ENCODE assay signal across 20 cellular contexts in genomic region chr10:47360419-47361040, GRCh38. TPM values are rescaled to one million over a fixed set of nuclear protein-coding genes. Genes with fewer than 3 reads are reported as not detected.
DNase-seq lines count a peak whose midpoint lies in the region; ATAC-seq lines count a peak whose summit lies in the region.
"Had no signal": no experiment of that assay in that cellular context is flagged by ENCODE, and none has a peak within 500 bp of the region (broad histone marks: within the 10 kb centered on the region; RNA-seq: fewer than 3 reads in every experiment).

No MANE protein-coding gene starts in this region.

- no peaks in the 10 kb centered on the region for H3K9me3 ChIP-seq in naive thymus-derived CD4-positive, alpha-beta T cell (ENCODE audit: control insufficient read depth in 2 of 3, low read length in 3 of 3)
- H3K9me3 ChIP-seq: esophagus muscularis mucosa, testis had no signal

- H3K9me3 Mint-ChIP-seq in naive thymus-derived CD4-positive, alpha-beta T cell: peaks cover 0 to 1% (median 0%) of the 10 kb centered on the region in 11 donors
- H3K9me3 Mint-ChIP-seq: CD8-positive, alpha-beta T cell; IgD-negative memory B cell; neural progenitor cell had no signal

- intact Hi-C loops in posterior vena cava (cut with DNase I): no loop called here
- intact Hi-C loops in naive thymus-derived CD4-positive, alpha-beta T cell (cut with micrococcal nuclease): no loop called here

- DNase-seq in D341Med (ENCODE audit: low spot score) (peak; percentile 60), posterior vena cava (ENCODE audit: low spot score) (peak; percentile 60), foreskin melanocyte (no peak), DMS79 treated with DMSO at 0.1 percent for 48 hours (lab: John Stamatoyannopoulos, UW) (no peak)
- peak; percentile 19 for DNase-seq in Jurkat, Clone E6-1 (ENCODE audit: low read depth, low spot score)
- no peak for DNase-seq in naive thymus-derived CD4-positive, alpha-beta T cell
- DNase-seq: activated naive CD4-positive, alpha-beta T cell treated with Interleukin-2 at 50 U/mL for 16 hours; CD8-positive, alpha-beta T cell; cerebellar nuclear complex; effector CD4-positive, alpha-beta T cell; NCI-H1930; NK-92 treated with Interleukin-12 subunit alpha and Interleukin-12 subunit beta, amount 100 ng/mL, for 24 hours had no signal

- peak; percentile 65 for ATAC-seq in esophagus mucosa
- ATAC-seq in naive thymus-derived CD4-positive, alpha-beta T cell: no peak
- ATAC-seq: CD8-positive, alpha-beta T cell had no signal

- H3K27ac ChIP-seq in naive thymus-derived CD4-positive, alpha-beta T cell (ENCODE audit: low read depth, low read length): no peak overlapping the region
- H3K27ac ChIP-seq: esophagus muscularis mucosa, neural progenitor cell, testis had no signal

- no peaks in the 10 kb centered on the region for H3K27me3 ChIP-seq in naive thymus-derived CD4-positive, alpha-beta T cell (ENCODE audit: control insufficient read depth in 2 of 2, insufficient read depth in 2 of 2, low read length in 2 of 2)
- H3K27me3 ChIP-seq: esophagus muscularis mucosa, neural progenitor cell, testis had no signal

- H3K4me1 ChIP-seq in naive thymus-derived CD4-positive, alpha-beta T cell (ENCODE audit: control insufficient read depth in 2 of 2, insufficient read depth in 2 of 2, low read length in 2 of 2): no peaks in the 10 kb centered on the region
- H3K4me1 ChIP-seq: esophagus muscularis mucosa, neural progenitor cell, testis had no signal

- peaks cover 0 to 2% (median 0%) of the 10 kb centered on the region in 5 donors for H3K27me3 Mint-ChIP-seq in naive thymus-derived CD4-positive, alpha-beta T cell

- H3K36me3 Mint-ChIP-seq in naive thymus-derived CD4-positive, alpha-beta T cell: no peaks in the 10 kb centered on the region
- H3K36me3 Mint-ChIP-seq: CD8-positive, alpha-beta T cell; IgD-negative memory B cell; neural progenitor cell had no signal

- POLR2A ChIA-PET in naive thymus-derived CD4-positive, alpha-beta T cell (lab: Charles Lee): no interaction called here

- H3K4me3 Mint-ChIP-seq in naive thymus-derived CD4-positive, alpha-beta T cell: no peak overlapping the region
- H3K4me3 Mint-ChIP-seq: CD8-positive, alpha-beta T cell; IgD-negative memory B cell; neural progenitor cell had no signal

- no peaks in the 10 kb centered on the region for H3K4me1 Mint-ChIP-seq in naive thymus-derived CD4-positive, alpha-beta T cell
- H3K4me1 Mint-ChIP-seq: IgD-negative memory B cell, neural progenitor cell had no signal

- no peak overlapping the region for H3K27ac Mint-ChIP-seq in naive thymus-derived CD4-positive, alpha-beta T cell
- H3K27ac Mint-ChIP-seq: CD8-positive, alpha-beta T cell; IgD-negative memory B cell; neural progenitor cell had no signal

- H3K4me3 ChIP-seq in Jurkat, Clone E6-1 (ENCODE audit: low read length): no peak overlapping the region
- H3K4me3 ChIP-seq in naive thymus-derived CD4-positive, alpha-beta T cell (ENCODE audit: low read length): no peak overlapping the region
- H3K4me3 ChIP-seq: esophagus muscularis mucosa, neural progenitor cell, testis had no signal

- no peaks in the 10 kb centered on the region for H3K36me3 ChIP-seq in naive thymus-derived CD4-positive, alpha-beta T cell (ENCODE audit: control insufficient read depth in 2 of 3, insufficient read depth in 3 of 3, low read length in 3 of 3)
- H3K36me3 ChIP-seq: esophagus muscularis mucosa, neural progenitor cell had no signal

- CTCF ChIA-PET in naive thymus-derived CD4-positive, alpha-beta T cell (lab: Charles Lee): no interaction called here

RNA-seq across cellular contexts. Expression of gene RBP3, which starts 12.4 kb away (rescaled TPM):
- polyA plus RNA-seq in Jurkat, Clone E6-1 (2012; ENCODE audit: insufficient read depth, insufficient read length): not detected
- not detected for total RNA-seq in esophagus mucosa
- not detected for total RNA-seq in posterior vena cava
- total RNA-seq in naive thymus-derived CD4-positive, alpha-beta T cell: not detected
- polyA plus RNA-seq in naive thymus-derived CD4-positive, alpha-beta T cell: not detected
- total RNA-seq: CD8-positive, alpha-beta T cell; H4; left colon; T-helper 2 cell treated with Interferon-gamma antibody and Interleukin-4, amounts not matched to agents 100 ng/mL and 5 ng/mL, for 36 hours had no signal
- polyA plus RNA-seq: IgD-negative memory B cell had no signal

RNA-seq across cellular contexts. Expression of gene ZNF488, which starts 23.6 kb away (rescaled TPM):
- polyA plus RNA-seq in Jurkat, Clone E6-1 (2012; ENCODE audit: insufficient read depth, insufficient read length): 1.7 TPM
- total RNA-seq in esophagus mucosa (0.60 TPM), posterior vena cava (not detected)
- not detected for total RNA-seq in naive thymus-derived CD4-positive, alpha-beta T cell
- under 1 TPM in 1 of 2 donors, not detected in 1; 0.12 TPM for polyA plus RNA-seq in naive thymus-derived CD4-positive, alpha-beta T cell
- total RNA-seq: CD8-positive, alpha-beta T cell had no signal
- polyA plus RNA-seq: IgD-negative memory B cell had no signal

RNA-seq across cellular contexts. Expression of gene GDF2, which starts 38.3 kb away (rescaled TPM):
- polyA plus RNA-seq in Jurkat, Clone E6-1 (2012; ENCODE audit: insufficient read depth, insufficient read length): not detected
- total RNA-seq in esophagus mucosa: not detected
- total RNA-seq in posterior vena cava: not detected
- total RNA-seq in naive thymus-derived CD4-positive, alpha-beta T cell: not detected
- polyA plus RNA-seq in naive thymus-derived CD4-positive, alpha-beta T cell: not detected
- total RNA-seq: CD8-positive, alpha-beta T cell; esophagus muscularis mucosa; H4; left colon; T-helper 2 cell treated with Interferon-gamma antibody and Interleukin-4, amounts not matched to agents 100 ng/mL and 5 ng/mL, for 36 hours had no signal
- polyA plus RNA-seq: IgD-negative memory B cell had no signal

Comparison
In these comparisons a context has a peak if more than half of its experiments do, and no peak if none do; other contexts are left out.
1. DNase-seq: peak in D341Med (single experiment), Jurkat, Clone E6-1 (single experiment) and posterior vena cava (single experiment); none in naive thymus-derived CD4-positive, alpha-beta T cell (0 of 9), foreskin melanocyte (single experiment) and DMS79 treated with DMSO at 0.1 percent for 48 hours (single experiment).